8 cellular contexts compared by ENCODE assay signal in the genomic region with DNA sequence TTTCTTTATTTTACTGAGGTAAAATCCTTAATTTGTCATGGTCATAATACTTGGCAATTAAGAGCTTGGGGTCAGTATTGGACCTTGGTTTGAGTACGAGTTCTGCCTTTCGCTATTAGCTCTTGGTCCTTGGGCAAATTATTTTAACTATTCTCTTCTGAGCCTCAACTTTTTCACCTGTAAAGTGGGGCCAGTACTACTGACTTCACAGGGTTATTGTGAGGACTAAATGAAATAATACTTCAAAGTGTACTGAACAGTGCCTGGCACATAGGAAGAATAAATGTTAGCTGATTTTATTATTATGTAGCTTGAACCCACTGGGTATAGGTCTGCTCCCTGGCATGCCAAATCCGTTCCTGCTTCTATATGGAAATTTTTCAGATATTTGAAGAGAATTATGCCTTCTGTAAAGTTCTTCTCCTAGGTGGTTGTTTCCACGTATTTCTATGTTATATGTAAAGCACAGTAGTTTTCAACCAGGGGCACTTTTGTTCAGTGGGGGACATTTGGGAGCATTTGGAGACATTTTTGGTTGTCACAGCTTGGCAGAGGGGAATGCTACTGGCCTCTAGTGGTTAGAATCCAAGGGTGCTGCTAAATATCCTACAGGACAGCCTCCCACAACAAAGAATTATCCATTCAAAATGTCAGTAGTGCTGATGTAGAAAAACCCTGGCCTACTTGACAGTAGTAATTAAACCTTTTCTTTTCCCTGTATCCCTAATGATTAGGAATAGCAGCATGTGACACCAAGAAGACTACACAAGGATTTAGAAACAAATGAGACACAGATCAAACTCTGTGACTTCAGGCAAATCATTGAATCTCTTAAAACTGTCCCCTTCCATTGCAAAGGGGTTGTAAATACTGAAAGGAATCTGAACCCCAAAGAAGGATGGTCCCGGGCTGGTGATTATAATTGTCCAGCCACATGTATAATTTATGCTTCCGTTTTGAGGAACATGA. TPM values are rescaled to one million over a fixed set of nuclear protein-coding genes. Genes with fewer than 3 reads are reported as not detected.
A peak's percentile ranks its signal among the peaks of the same experiment; 100 is the strongest.
DNase-seq lines count a peak whose midpoint lies in the region; ATAC-seq and TF ChIP-seq lines count a peak whose summit lies in the region.

No MANE protein-coding gene starts in this region.

- CTCF ChIA-PET in PC-3 (lab: Charles Lee) = interaction anchor here (0.6 kb wide), 1 partner anchor 41 kb away, joined by 4 read pairs; no protein-coding TSS in a partner anchor
- CTCF ChIA-PET in activated CD4-positive, alpha-beta memory T cell treated with anti-CD3 and anti-CD28 coated beads for 36 hours (lab: Charles Lee) = interaction anchor here (0.6 to 2.4 kb wide), 11 partner anchors 8 to 191 kb away, joined by 3 to 9 read pairs (median 3); no protein-coding TSS in a partner anchor

- H3K9me3 Mint-ChIP-seq in activated CD4-positive, alpha-beta memory T cell treated with anti-CD3 and anti-CD28 coated beads for 36 hours = no peaks in the 10 kb centered on the region

- H3K79me2 ChIP-seq in GM23248 (ENCODE audit: insufficient read depth) (peaks cover 88% of the 10 kb centered on the region), PC-3 (ENCODE audit: low read length) (peaks cover 95% of the 10 kb centered on the region), trophoblast cell (ENCODE audit: control insufficient read depth, insufficient read depth, low read length, poor library complexity) (peaks cover 11% of the 10 kb centered on the region)

- H2AFZ ChIP-seq in GM23248 (no peak overlapping the region), PC-3 (ENCODE audit: low read length) (no peak overlapping the region), trophoblast cell (ENCODE audit: insufficient read depth, low read length, poor library complexity) (no peak overlapping the region)

- H3K9me2 ChIP-seq in GM23248 (ENCODE audit: insufficient read depth) (no peaks in the 10 kb centered on the region), PC-3 (replicated peaks; ENCODE audit: low read length) (no peaks in the 10 kb centered on the region)

- no peak overlapping the region for H2AK5ac ChIP-seq in trophoblast cell (ENCODE audit: low read length)

- H4K12ac ChIP-seq in trophoblast cell (ENCODE audit: low read depth, low read length) = no peak overlapping the region

- H3K4me1 ChIP-seq in GM23248 (ENCODE audit: insufficient read depth) = peaks cover 6% of the 10 kb centered on the region; the same call in 1 of the 2 replicates
- H3K4me1 ChIP-seq in PC-3 (ENCODE audit: insufficient read depth, low read length) = peaks cover 9% of the 10 kb centered on the region; the same call in 1 of the 2 replicates
- peaks cover 2 to 4% of the 10 kb centered on the region in 2 experiments for H3K4me1 ChIP-seq in trophoblast cell (ENCODE audit: control insufficient read depth in 1 of 2, insufficient read depth in 2 of 2, low read length in 2 of 2)

- no peak overlapping the region for H3K23ac ChIP-seq in trophoblast cell (ENCODE audit: low read length)

- ATAC-seq in PC-3 = no peak
- ATAC-seq in GM21360 (IDR thresholded peaks at IDR 0.05; ENCODE audit: unreplicated experiment) = no peak
- no peak for ATAC-seq in HG03521 (IDR thresholded peaks at IDR 0.05; ENCODE audit: unreplicated experiment)

- POLR2A ChIA-PET in PC-3 (lab: Charles Lee; ENCODE audit: unreplicated experiment) = no interaction called here
- POLR2A ChIA-PET in activated CD4-positive, alpha-beta memory T cell treated with anti-CD3 and anti-CD28 coated beads for 36 hours (lab: Charles Lee) = no interaction called here

- no peak overlapping the region for H2BK120ac ChIP-seq in trophoblast cell (ENCODE audit: insufficient read depth, low read length, poor library complexity)

- 67 to 69% methylated on average over 6 of the region's 6 CpGs for WGBS in GM23248 (ENCODE audit: low coverage in 1 of 2, low lambda C conversion rate in 2 of 2, missing lambda C conversion rate in 2 of 2), 2 experiments
- no CpG with 5 or more reads among the region's 6 CpGs for WGBS in trophoblast cell (ENCODE audit: extremely low coverage, insufficient coverage, insufficient read length)

- H3K36me3 ChIP-seq in GM23248 (ENCODE audit: low read depth) (no peaks in the 10 kb centered on the region), PC-3 (ENCODE audit: low read depth, low read length) (no peaks in the 10 kb centered on the region), trophoblast cell (ENCODE audit: control insufficient read depth in 1 of 2, insufficient read depth in 2 of 2, low read length in 2 of 2) (no peaks in the 10 kb centered on the region)

- H2BK5ac ChIP-seq in trophoblast cell (ENCODE audit: low read depth, low read length, poor library complexity) = no peak overlapping the region

- H3K18ac ChIP-seq in trophoblast cell (ENCODE audit: low read length) = no peak overlapping the region

- no peak overlapping the region for H3K4me3 Mint-ChIP-seq in activated CD4-positive, alpha-beta memory T cell treated with anti-CD3 and anti-CD28 coated beads for 36 hours

- no peak overlapping the region for H4K8ac ChIP-seq in trophoblast cell (ENCODE audit: low read depth, low read length)

- no peak overlapping the region for H3K27ac Mint-ChIP-seq in activated CD4-positive, alpha-beta memory T cell treated with anti-CD3 and anti-CD28 coated beads for 36 hours

- no peak overlapping the region for H3K4ac ChIP-seq in trophoblast cell (ENCODE audit: low read depth, low read length)

- H3K36me3 Mint-ChIP-seq in activated CD4-positive, alpha-beta memory T cell treated with anti-CD3 and anti-CD28 coated beads for 36 hours = peaks cover 4% of the 10 kb centered on the region

- no peaks in the 10 kb centered on the region for H4K20me1 ChIP-seq in GM23248 (ENCODE audit: insufficient read depth)
- peaks cover 42% of the 10 kb centered on the region for H4K20me1 ChIP-seq in PC-3 (ENCODE audit: low read length)

- DNase-seq in COLO668 (lab: John Stamatoyannopoulos, UW; ENCODE audit: unreplicated experiment) (peak; percentile 6), GM23248 (peak; percentile 71), PC-3 (peak; percentile 50), erythroblast (lab: John Stamatoyannopoulos, UW) (peak; percentile 84 to 87), trophoblast cell (peak; percentile 17 to 66)
- no peak for DNase-seq in activated CD4-positive, alpha-beta memory T cell treated with anti-CD3 and anti-CD28 coated beads for 36 hours

- H3K79me1 ChIP-seq in trophoblast cell (ENCODE audit: low read length) = peaks cover 6% of the 10 kb centered on the region

- H3K9me3 ChIP-seq in GM23248 (ENCODE audit: low read depth) = no peaks in the 10 kb centered on the region
- no peaks in the 10 kb centered on the region for H3K9me3 ChIP-seq in PC-3 (ENCODE audit: low read length)
- H3K9me3 ChIP-seq in trophoblast cell (ENCODE audit: insufficient read depth, low read depth, low read length) = no peaks in the 10 kb centered on the region

- no peak overlapping the region for H3K4me3 ChIP-seq in GM23248
- no peak overlapping the region for H3K4me3 ChIP-seq in PC-3 (ENCODE audit: low read length)
- no peak overlapping the region for H3K4me3 ChIP-seq in trophoblast cell (ENCODE audit: low read depth, low read length)

- H3K4me2 ChIP-seq in GM23248 (ENCODE audit: unreplicated experiment) (no peak overlapping the region), PC-3 (ENCODE audit: low read length) (no peak overlapping the region), trophoblast cell (ENCODE audit: low read length) (no peak overlapping the region)

- TF ChIP-seq CTCF in PC-3 (conservative IDR thresholded peaks at IDR 0.05; ENCODE audit: low read depth, low read length) = peak; percentile 73

- no peak overlapping the region for H4K91ac ChIP-seq in trophoblast cell (ENCODE audit: low read depth, low read length)

- H3K27me3 Mint-ChIP-seq in activated CD4-positive, alpha-beta memory T cell treated with anti-CD3 and anti-CD28 coated beads for 36 hours = no peaks in the 10 kb centered on the region

- TF ChIP-seq POLR2A in erythroblast (IDR thresholded peaks at IDR 0.05; ENCODE audit: low read length) = no peak

- in situ Hi-C loops in GM23248 (cut with MboI) = no loop called here

- H3K9ac ChIP-seq in GM23248 = no peak overlapping the region
- no peak overlapping the region for H3K9ac ChIP-seq in PC-3 (ENCODE audit: low read length)
- no peak overlapping the region for H3K9ac ChIP-seq in trophoblast cell (ENCODE audit: low read length)

- BruUV-seq in PC-3 (replicated peaks; lab: Mats Ljungman, UMichigan) = no TSS peak

- no peak overlapping the region for H2BK12ac ChIP-seq in trophoblast cell (ENCODE audit: low read length)

- H3F3A ChIP-seq in GM23248 (ENCODE audit: insufficient read depth) = no peaks in the 10 kb centered on the region
- no peaks in the 10 kb centered on the region for H3F3A ChIP-seq in PC-3 (ENCODE audit: low read length, unreplicated experiment)

- no peak overlapping the region for H3K14ac ChIP-seq in trophoblast cell (ENCODE audit: low read length)

- H3K27me3 ChIP-seq in GM23248 (replicated peaks; ENCODE audit: insufficient read depth) (no peaks in the 10 kb centered on the region), PC-3 (ENCODE audit: low read length) (no peaks in the 10 kb centered on the region), trophoblast cell (ENCODE audit: insufficient read depth, low read length) (no peaks in the 10 kb centered on the region)

- intact Hi-C loops in PC-3 (cut with micrococcal nuclease) = loop anchor here (5.0 kb wide), 2 partner anchors 35 kb away; no protein-coding TSS in a partner anchor
- intact Hi-C loops in activated CD4-positive, alpha-beta memory T cell treated with anti-CD3 and anti-CD28 coated beads for 36 hours (cut with micrococcal nuclease) = no loop called here

- H3K4me1 Mint-ChIP-seq in activated CD4-positive, alpha-beta memory T cell treated with anti-CD3 and anti-CD28 coated beads for 36 hours (ENCODE audit: low read depth) = peaks cover 45% of the 10 kb centered on the region

- H3K27ac ChIP-seq in GM23248 = no peak overlapping the region
- no peak overlapping the region for H3K27ac ChIP-seq in PC-3 (ENCODE audit: low read length)
- no peak overlapping the region for H3K27ac ChIP-seq in trophoblast cell (ENCODE audit: low read depth, low read length)

RNA-seq across cellular contexts. Expression of gene RCL1, which starts 4.5 kb away (rescaled TPM):
- 4.0 and 7.8 TPM in 2 replicates for total RNA-seq in GM23248 (2014; rRNA removed; shearing (Covaris generic))
- 6.9 and 7.7 TPM in 2 replicates for polyA plus RNA-seq in GM23248 (2016; fragmentation: Nextera tagmentation; extraction: Ambion mirVana)
- 52.2 and 61.5 TPM in 2 replicates for total RNA-seq in PC-3 (2014; rRNA removed)
- 25.3 and 26.8 TPM in 2 replicates for polyA plus RNA-seq in trophoblast cell (2013)
- total RNA-seq in activated CD4-positive, alpha-beta memory T cell treated with anti-CD3 and anti-CD28 coated beads for 36 hours = 10 to 100 TPM; 26.0 to 28.2 TPM

RNA-seq across cellular contexts. Expression of gene AK3, which starts 56.3 kb away (rescaled TPM):
- 58.4 and 62.8 TPM in 2 replicates for total RNA-seq in GM23248 (2014; rRNA removed; shearing (Covaris generic))
- polyA plus RNA-seq in GM23248 (2016; fragmentation: Nextera tagmentation; extraction: Ambion mirVana) = 80.4 and 83.2 TPM in 2 replicates
- total RNA-seq in PC-3 (2014; rRNA removed) = 42.2 and 79.2 TPM in 2 replicates
- 32.9 and 34.0 TPM in 2 replicates for polyA plus RNA-seq in trophoblast cell (2013)
- total RNA-seq in activated CD4-positive, alpha-beta memory T cell treated with anti-CD3 and anti-CD28 coated beads for 36 hours = 10 to 100 TPM; 33.8 to 34.5 TPM
